In the genomic region with DNA sequence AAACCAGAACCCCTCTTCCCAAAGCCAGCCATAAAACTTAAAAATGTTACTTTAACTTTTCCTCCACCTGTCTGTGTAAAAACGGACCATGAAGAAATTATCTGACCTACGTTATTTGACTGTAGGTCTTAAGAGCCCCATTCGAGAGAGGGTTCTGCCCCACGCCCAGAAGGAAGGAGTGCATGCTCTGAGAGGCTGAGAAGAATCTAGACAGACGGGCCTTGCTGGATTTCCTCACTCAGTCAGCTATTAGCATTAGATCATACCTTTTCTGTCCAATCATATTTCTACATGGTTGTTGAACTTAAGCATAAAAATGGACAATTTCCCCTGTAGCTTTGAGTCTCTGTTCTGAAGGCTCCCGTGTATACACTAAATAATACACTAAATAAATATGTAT, we compare ENCODE assay signal across 21 cellular contexts.
"Had no signal": no experiment of that assay in that cellular context is flagged by ENCODE, and none has a peak within 500 bp of the region (broad histone marks: within the 10 kb centered on the region; RNA-seq: fewer than 3 reads in every experiment).

No MANE protein-coding gene starts in this region.

- H2AFZ ChIP-seq: neural progenitor cell had no signal

- DNase-seq: caudate nucleus; cerebellar nuclear complex; cortex of kidney; effector memory CD8-positive, alpha-beta T cell; foreskin melanocyte; mammary epithelial cell; mesendoderm; midbrain; naive thymus-derived CD4-positive, alpha-beta T cell; sigmoid colon; stimulated activated CD4-positive, alpha-beta T cell treated with anti-CD3 and anti-CD28 coated beads, Interleukin-15, amount 100 ng/mL, for 24 hours; stimulated activated CD4-positive, alpha-beta T cell treated with anti-CD3 and anti-CD28 coated beads, Interleukin-2, amount 100 ng/mL, for 48 hours; stimulated activated naive B cell treated with anti-CD40 and anti-IgM and Interleukin-4, amounts not matched to agents 10 μg/mL and 1 μg/mL and 100 μg/mL, for 72 hours; transverse colon had no signal

- H3K9me3 ChIP-seq: esophagus muscularis mucosa, prostate gland, right atrium auricular region, sigmoid colon, transverse colon had no signal

- H3K36me3 Mint-ChIP-seq: naive thymus-derived CD4-positive, alpha-beta T cell; neural progenitor cell had no signal

- H3K36me3 ChIP-seq: esophagus muscularis mucosa, neural progenitor cell, prostate gland, right atrium auricular region, sigmoid colon, transverse colon had no signal

- H3K4me2 ChIP-seq: neural progenitor cell had no signal

- H3K9me3 Mint-ChIP-seq: effector memory CD8-positive, alpha-beta T cell; neural progenitor cell; stimulated activated naive CD8-positive, alpha-beta T cell treated with anti-CD3 and anti-CD28 coated beads, Interleukin-15, Interleukin-2, amounts not matched to agents 100 ng/mL and 50 ng/mL, for 24 hours had no signal

- H3K27ac Mint-ChIP-seq: effector memory CD8-positive, alpha-beta T cell; naive thymus-derived CD4-positive, alpha-beta T cell; nephron; neural progenitor cell; stimulated activated naive B cell treated with anti-CD40 and anti-IgM and Interleukin-4, amounts not matched to agents 10 μg/mL and 1 μg/mL and 100 μg/mL, for 72 hours; stimulated activated naive CD8-positive, alpha-beta T cell treated with anti-CD3 and anti-CD28 coated beads, Interleukin-15, Interleukin-2, amounts not matched to agents 100 ng/mL and 50 ng/mL, for 24 hours had no signal

- H3K9ac ChIP-seq: neural progenitor cell had no signal

- H3K4me1 Mint-ChIP-seq: naive thymus-derived CD4-positive, alpha-beta T cell; nephron; neural progenitor cell had no signal

- ATAC-seq: effector memory CD8-positive, alpha-beta T cell; naive thymus-derived CD4-positive, alpha-beta T cell; stimulated activated naive B cell treated with anti-CD40 and anti-IgM and Interleukin-4, amounts not matched to agents 10 μg/mL and 1 μg/mL and 100 μg/mL, for 72 hours had no signal

- H3K4me3 Mint-ChIP-seq: effector memory CD8-positive, alpha-beta T cell; naive thymus-derived CD4-positive, alpha-beta T cell; nephron; neural progenitor cell; stimulated activated naive B cell treated with anti-CD40 and anti-IgM and Interleukin-4, amounts not matched to agents 10 μg/mL and 1 μg/mL and 100 μg/mL, for 72 hours; stimulated activated naive CD8-positive, alpha-beta T cell treated with anti-CD3 and anti-CD28 coated beads, Interleukin-15, Interleukin-2, amounts not matched to agents 100 ng/mL and 50 ng/mL, for 24 hours had no signal

- H3K4me3 ChIP-seq: esophagus muscularis mucosa, neural progenitor cell, prostate gland, right atrium auricular region, sigmoid colon, transverse colon had no signal

- H3K4me1 ChIP-seq: esophagus muscularis mucosa, prostate gland, right atrium auricular region, sigmoid colon, transverse colon had no signal

- H3K27ac ChIP-seq: epithelial cell of prostate, esophagus muscularis mucosa, neural progenitor cell, prostate gland, right atrium auricular region, sigmoid colon, transverse colon had no signal

- H3K27me3 ChIP-seq: esophagus muscularis mucosa, neural progenitor cell, right atrium auricular region, sigmoid colon, transverse colon had no signal
